8 cellular contexts compared by ENCODE assay signal in genomic region chr12:12788675-12789368, GRCh38. TPM values are rescaled to one million over a fixed set of nuclear protein-coding genes. Genes with fewer than 3 reads are reported as not detected.
DNase-seq lines count a peak whose midpoint lies in the region; ATAC-seq and TF ChIP-seq lines count a peak whose summit lies in the region.

No MANE protein-coding gene starts in this region.

- H3K4me1 ChIP-seq in H9 (ENCODE audit: insufficient read depth, low read length), result peaks cover 10% of the 10 kb centered on the region

- no peaks in the 10 kb centered on the region for H3K79me1 ChIP-seq in H9 (ENCODE audit: insufficient read depth, low read depth, low read length, poor library complexity, severe bottlenecking)

- no peak overlapping the region for H3T11ph ChIP-seq in H9 (ENCODE audit: low read length)

- intact Hi-C loops in left cardiac atrium (cut with DNase I) (loop anchor here (5.0 to 10.0 kb wide), 2 partner anchors 64 to 72 kb away; partner anchors contain the start of gene CDKN1B (in 1 of the 2)), sciatic nerve (cut with DNase I) (no loop called here)

- no peak overlapping the region for H2BK15ac ChIP-seq in H9 (ENCODE audit: low read depth, low read length)

- peak overlapping the region in 1 of 2 experiments; percentile 39; a peak in 1 of 5 replicates for H3K4me3 Mint-ChIP-seq in H9

- H3K27me3 ChIP-seq in H9 (ENCODE audit: insufficient read depth, low read length), result peaks cover 13% of the 10 kb centered on the region; the same call in 1 of the 2 replicates

- no peaks in the 10 kb centered on the region for H3K36me3 Mint-ChIP-seq in H9 (ENCODE audit: insufficient read depth in 1 of 3, low read depth in 3 of 3)

- ATAC-seq in left cardiac atrium (peak; percentile 19 to 45), sciatic nerve (peak; percentile 57), HG03457 (IDR thresholded peaks at IDR 0.05; ENCODE audit: unreplicated experiment) (no peak)

- peaks cover 44% of the 10 kb centered on the region for H3K27me3 Mint-ChIP-seq in H9 (ENCODE audit: low read depth)

- H3K56ac ChIP-seq in H9 (ENCODE audit: insufficient read length, low read depth, low read length), result no peak overlapping the region

- no peaks in the 10 kb centered on the region for H4K20me1 ChIP-seq in H9 (ENCODE audit: control insufficient read depth, insufficient read depth, insufficient read length)

- H2AK5ac ChIP-seq in H9 (ENCODE audit: insufficient read length, low read length), result no peak overlapping the region

- H4K91ac ChIP-seq in H9 (ENCODE audit: insufficient read length, low read depth, low read length), result no peak overlapping the region

- H2BK120ac ChIP-seq in H9 (ENCODE audit: low read depth, low read length, poor library complexity, severe bottlenecking), result no peak overlapping the region

- peaks cover 24 to 33% of the 10 kb centered on the region in 2 experiments for H3K4me1 Mint-ChIP-seq in H9

- no peak overlapping the region for H2BK5ac ChIP-seq in H9 (ENCODE audit: insufficient read length, low read length)

- no peak overlapping the region for H4K8ac ChIP-seq in H9 (replicated peaks; ENCODE audit: insufficient read length, low read depth, low read length)

- H3K4me2 ChIP-seq in H9 (ENCODE audit: insufficient read depth, insufficient read length, low read length), result no peak overlapping the region

- H3K23ac ChIP-seq in H9 (ENCODE audit: insufficient read length, low read depth, low read length), result no peak overlapping the region

- no peaks in the 10 kb centered on the region; a peak in 1 of 5 replicates for H3K9me3 Mint-ChIP-seq in H9

- no peak overlapping the region for H3K27ac ChIP-seq in H9 (ENCODE audit: insufficient read length, low read depth, low read length)

- no peak overlapping the region for H3K4ac ChIP-seq in H9 (ENCODE audit: low read depth, low read length)

- no peak overlapping the region for H2BK20ac ChIP-seq in H9 (ENCODE audit: low read depth, low read length, poor library complexity, severe bottlenecking)

- DNase-seq in ELR (ENCODE audit: low read depth) (peak; percentile 91), H9 (peak; percentile 68), NCI-H1092 (lab: John Stamatoyannopoulos, UW) (peak; percentile 69), SW 1271 (lab: John Stamatoyannopoulos, UW) (peak; percentile 74 to 88), amniotic epithelial cell (ENCODE audit: low read depth) (peak; percentile 67), left cardiac atrium (peak; percentile 62), sciatic nerve (ENCODE audit: low spot score) (peak; percentile 74)

- H3K27ac Mint-ChIP-seq in H9, result no peak overlapping the region

- no peak overlapping the region for H3K18ac ChIP-seq in H9 (ENCODE audit: insufficient read length, low read depth, low read length)

- TF ChIP-seq CTCF in H9 (conservative IDR thresholded peaks at IDR 0.05), result peak; percentile 89

- no peaks in the 10 kb centered on the region for H3K79me2 ChIP-seq in H9 (ENCODE audit: insufficient read depth, low read length)

- no CpG with 5 or more reads among the region's 9 CpGs for WGBS in H9 (ENCODE audit: extremely low coverage, insufficient read length, low lambda C conversion rate)

- H2AFZ ChIP-seq in H9 (ENCODE audit: low read length), result no peak overlapping the region

- H4K5ac ChIP-seq in H9 (ENCODE audit: insufficient read length, low read depth, low read length), result no peak overlapping the region

- H3K23me2 ChIP-seq in H9 (ENCODE audit: insufficient read length, low read depth, low read length, poor library complexity, severe bottlenecking), result no peaks in the 10 kb centered on the region

- H3K9ac ChIP-seq in H9 (ENCODE audit: extremely low read depth, insufficient read length, low read length), result no peak overlapping the region

- H2BK12ac ChIP-seq in H9 (ENCODE audit: insufficient read length, low read depth, low read length), result no peak overlapping the region

- no peak overlapping the region for H3K14ac ChIP-seq in H9 (ENCODE audit: insufficient read depth, low read length)

- no peaks in the 10 kb centered on the region for H3K9me3 ChIP-seq in H9 (ENCODE audit: control insufficient read depth, low read depth, low read length)

RNA-seq across cellular contexts. Expression of gene APOLD1, which starts 3.4 kb away (rescaled TPM):
- total RNA-seq in H9 (2021), result 0.48 and 0.70 TPM in 2 replicates
- 10 to 100 TPM; 36.0 to 56.7 TPM for total RNA-seq in left cardiac atrium
- 41.1 TPM for total RNA-seq in sciatic nerve

RNA-seq across cellular contexts. Expression of gene DDX47, which starts 24.3 kb away (rescaled TPM):
- total RNA-seq in H9 (2021) (73.9 and 78.2 TPM in 2 replicates), left cardiac atrium (10 to 100 TPM; 29.7 to 31.6 TPM), sciatic nerve (48.6 TPM)

Comparison
In these comparisons a context has a peak if more than half of its experiments do, and no peak if none do; other contexts are left out.
1. RNA of gene APOLD1, which starts 3.4 kb away (total RNA-seq): 36.0 to 56.7 TPM in left cardiac atrium and 41.1 TPM in sciatic nerve (single experiment); 0.48 to 0.70 TPM in H9; every median in the first group is over 10 times any median in the second.
2. Peak in every context shown above with its lines, with median percentiles within 50 percentile points of each other: DNase-seq.